Comparison of ENCODE assay signal across 1 cellular context in genomic region chr9:83955985-83956287, GRCh38.
TF ChIP-seq lines count a peak whose summit lies in the region.

No MANE protein-coding gene starts in this region.

TF ChIP-seq in IMR-90, 13 proteins besides CTCF, POLR2A, EP300 and RAD21:
- no peak for TF ChIP-seq USF2 (IDR thresholded peaks at IDR 0.05; ENCODE audit: low read depth, low read length)
- TF ChIP-seq BHLHE40 (IDR thresholded peaks at IDR 0.05; ENCODE audit: low read depth, low read length) = no peak
- no peak for TF ChIP-seq CHD1 (IDR thresholded peaks at IDR 0.05; ENCODE audit: low read depth, low read length)
- no peak for TF ChIP-seq MXI1 (IDR thresholded peaks at IDR 0.05; ENCODE audit: borderline replicate concordance, low read depth, low read length)
- no peak for TF ChIP-seq SMC3 (IDR thresholded peaks at IDR 0.05; ENCODE audit: low read depth, low read length)
- TF ChIP-seq ELK1 (IDR thresholded peaks at IDR 0.05; ENCODE audit: borderline replicate concordance, low read depth, low read length) = no peak
- no peak for TF ChIP-seq NFE2L2 (IDR thresholded peaks at IDR 0.05; ENCODE audit: low read depth, low read length)
- no peak for TF ChIP-seq FOS (IDR thresholded peaks at IDR 0.05; ENCODE audit: low read depth, low read length)
